In genomic region chr12:124577986-124578385, GRCh38 we compare ENCODE assay signal across 16 cellular contexts. TPM values are rescaled to one million over a fixed set of nuclear protein-coding genes. Genes with fewer than 3 reads are reported as not detected.
DNase-seq lines count a peak whose midpoint lies in the region; ATAC-seq, FAIRE-seq and TF ChIP-seq lines count a peak whose summit lies in the region.
"Had no signal": no experiment of that assay in that cellular context is flagged by ENCODE, and none has a peak within 500 bp of the region (broad histone marks: within the 10 kb centered on the region; RNA-seq: fewer than 3 reads in every experiment).

No MANE protein-coding gene starts in this region.

- H3K27me3 ChIP-seq in NT2/D1 (ENCODE audit: insufficient read depth, insufficient read length) (no peaks in the 10 kb centered on the region), H1 (replicated peaks in 1 of 4; ENCODE audit: control insufficient read depth in 3 of 4, extremely low read depth in 1 of 4, insufficient read depth in 3 of 4, low read length in 3 of 4) (no peaks in the 10 kb centered on the region)
- H3K27me3 ChIP-seq: MG63 had no signal

- H3K9ac ChIP-seq in NT2/D1 (ENCODE audit: insufficient read length, low read depth) (peak overlapping the region; percentile 34), H1 (replicated peaks in 1 of 4; ENCODE audit: extremely low read depth in 1 of 4, low read depth in 3 of 4, low read length in 3 of 4) (no peak overlapping the region)

- 87% methylated on average over 13 of the region's 13 CpGs; no CpG with 5 or more reads in 1 of the 2 experiments for WGBS in H1 (ENCODE audit: extremely low coverage in 1 of 2, insufficient coverage in 1 of 2, insufficient read length in 1 of 2, insufficient replicate concordance in 2 of 2, low coverage in 1 of 2, low lambda C conversion rate in 2 of 2, missing lambda C conversion rate in 1 of 2), 2 experiments

- H4K5ac ChIP-seq in H1 (ENCODE audit: insufficient read length, low read depth, low read length) = no peak overlapping the region

- peak; percentile 37 for DNase-seq in COLO668 (lab: John Stamatoyannopoulos, UW; ENCODE audit: unreplicated experiment)
- DNase-seq in HPDE6-E6E7 (ENCODE audit: extremely low spot score) = peak; percentile 74
- no peak for DNase-seq in NT2/D1 (ENCODE audit: low read depth, low spot score)
- DNase-seq in H1 (ENCODE audit: low read depth in 1 of 2, low spot score in 2 of 2) = no peak
- DNase-seq in NK-92 treated with Interleukin-12 subunit alpha and Interleukin-12 subunit beta, amount 100 ng/mL, for 24 hours (lab: John Stamatoyannopoulos, UW) = no peak
- DNase-seq in activated CD4-positive, alpha-beta T cell treated with anti-CD3 and anti-CD28 coated beads for 4 hours = no peak
- no peak for DNase-seq in T-helper 2 cell treated with Interferon-gamma antibody and Interleukin-4, amounts not matched to agents 5 μg/mL and 100 μg/mL, for 36 hours (ENCODE audit: low spot score)
- DNase-seq: AML-193; CD4-positive, CD25-positive, alpha-beta regulatory T cell; KG1; MG63; NCI-H1436; NCI-H2029 treated with DMSO at 0.1 percent for 48 hours; NCI-H774 had no signal

- ATAC-seq in GM18502 (IDR thresholded peaks at IDR 0.05; ENCODE audit: poor library complexity, unreplicated experiment) = no peak

- H3K79me2 ChIP-seq in H1 (ENCODE audit: control insufficient read depth in 1 of 2, insufficient read depth in 2 of 2, low read length in 2 of 2) = no peaks in the 10 kb centered on the region

- H2BK15ac ChIP-seq in H1 (ENCODE audit: low read length) = no peak overlapping the region

- H3K4me2 ChIP-seq in H1 (ENCODE audit: insufficient read depth in 1 of 2, low read depth in 2 of 2, low read length in 2 of 2) = no peak overlapping the region

- no peak for FAIRE-seq in H1 (lab: Jason Lieb, UNC)
- FAIRE-seq: H54 had no signal

- H3K36me3 Mint-ChIP-seq in T-helper 2 cell treated with Interferon-gamma antibody and Interleukin-4, amounts not matched to agents 5 μg/mL and 100 μg/mL, for 36 hours (ENCODE audit: low read depth) = no peaks in the 10 kb centered on the region

- H3K9me3 ChIP-seq in NT2/D1 (ENCODE audit: insufficient read depth, low read length) (peaks cover 23% of the 10 kb centered on the region; the same call in 1 of the 2 replicates), H1 (ENCODE audit: insufficient read depth in 2 of 2, low read depth in 1 of 2, low read length in 1 of 2) (peaks cover 5% of the 10 kb centered on the region in 2 experiments; a peak in 2 of 4 replicates)
- H3K9me3 ChIP-seq: MG63 had no signal

- no peaks in the 10 kb centered on the region for H3K36me3 ChIP-seq in NT2/D1 (ENCODE audit: insufficient read depth, insufficient read length, low read length)
- H3K36me3 ChIP-seq in H1 (ENCODE audit: control insufficient read depth in 2 of 4, insufficient read depth in 4 of 4, low read length in 3 of 4) = no peaks in the 10 kb centered on the region
- H3K36me3 ChIP-seq: MG63 had no signal

- H3K79me1 ChIP-seq in H1 (ENCODE audit: low read depth, low read length) = no peaks in the 10 kb centered on the region

- no peaks in the 10 kb centered on the region for H3K4me1 Mint-ChIP-seq in T-helper 2 cell treated with Interferon-gamma antibody and Interleukin-4, amounts not matched to agents 5 μg/mL and 100 μg/mL, for 36 hours (ENCODE audit: low read depth)
- H3K4me1 Mint-ChIP-seq: CD4-positive, CD25-positive, alpha-beta regulatory T cell had no signal

- H2BK20ac ChIP-seq in H1 (ENCODE audit: low read length) = peak overlapping the region; percentile 72; the same call in 1 of the 2 replicates

- no peak overlapping the region for H3K27ac Mint-ChIP-seq in T-helper 2 cell treated with Interferon-gamma antibody and Interleukin-4, amounts not matched to agents 5 μg/mL and 100 μg/mL, for 36 hours
- H3K27ac Mint-ChIP-seq: CD4-positive, CD25-positive, alpha-beta regulatory T cell had no signal

- H3K4me3 ChIP-seq in NT2/D1 (ENCODE audit: insufficient read length, low read depth) = no peak overlapping the region
- H3K4me3 ChIP-seq in H1 (ENCODE audit: extremely low read depth in 1 of 4, insufficient read depth in 2 of 4, low read depth in 3 of 4, low read length in 4 of 4) = no peak overlapping the region
- H3K4me3 ChIP-seq: MG63 had no signal

- H3K4me3 Mint-ChIP-seq in T-helper 2 cell treated with Interferon-gamma antibody and Interleukin-4, amounts not matched to agents 5 μg/mL and 100 μg/mL, for 36 hours = no peak overlapping the region
- H3K4me3 Mint-ChIP-seq: CD4-positive, CD25-positive, alpha-beta regulatory T cell had no signal

- POLR2A ChIA-PET in H1 (lab: Charles Lee; ENCODE audit: partially characterized antibody) = no interaction called here

- H3K56ac ChIP-seq in H1 (replicated peaks; ENCODE audit: insufficient read length, low read depth, low read length) = no peak overlapping the region

- no peak overlapping the region for H3K27ac ChIP-seq in H1 (ENCODE audit: low read depth, low read length)

- peaks cover 4% of the 10 kb centered on the region for H3K27me3 Mint-ChIP-seq in T-helper 2 cell treated with Interferon-gamma antibody and Interleukin-4, amounts not matched to agents 5 μg/mL and 100 μg/mL, for 36 hours (ENCODE audit: low read depth)
- H3K27me3 Mint-ChIP-seq: CD4-positive, CD25-positive, alpha-beta regulatory T cell had no signal

- no peaks in the 10 kb centered on the region for H4K20me1 ChIP-seq in H1 (replicated peaks in 1 of 2; ENCODE audit: control insufficient read depth in 1 of 2, insufficient read depth in 2 of 2, low read length in 2 of 2)

- no peak overlapping the region for H3K4ac ChIP-seq in H1 (replicated peaks; ENCODE audit: insufficient read length, low read depth, low read length)

- H3K23me2 ChIP-seq in H1 (ENCODE audit: low read depth, low read length) = no peaks in the 10 kb centered on the region; the same call in 1 of the 2 replicates

- H3K4me1 ChIP-seq in NT2/D1 (ENCODE audit: insufficient read depth, insufficient read length) (peaks cover 21% of the 10 kb centered on the region), H1 (replicated peaks in 1 of 4; ENCODE audit: control insufficient read depth in 3 of 4, insufficient read depth in 4 of 4, low read length in 3 of 4) (peaks cover 0 to 11% (median 5%) of the 10 kb centered on the region in 4 experiments; a peak in 6 of 7 replicates)

- TF ChIP-seq POLR2A in H1 (IDR thresholded peaks at IDR 0.05; ENCODE audit: control extremely low read depth in 1 of 2, low read depth in 2 of 2, low read length in 2 of 2) = no peak

- H3K14ac ChIP-seq in H1 (ENCODE audit: insufficient read length) = no peak overlapping the region

- no peak overlapping the region for H2AK5ac ChIP-seq in H1 (ENCODE audit: low read depth, low read length)

- peak overlapping the region; percentile 44 for H4K91ac ChIP-seq in H1 (replicated peaks; ENCODE audit: insufficient read length, low read length)

- H4K8ac ChIP-seq in H1 (ENCODE audit: extremely low read depth, insufficient read depth, low read length) = 0 out of 2 replicates have a peak overlapping the region, but pooled peaks have one; percentile 68

- no peak for TF ChIP-seq EP300 in H1 (IDR thresholded peaks at IDR 0.05; ENCODE audit: borderline replicate concordance in 1 of 2, low read depth in 2 of 2, low read length in 2 of 2)

- no peak overlapping the region for H2BK120ac ChIP-seq in H1 (replicated peaks; ENCODE audit: low read depth, low read length)

- H3K9me3 Mint-ChIP-seq in T-helper 2 cell treated with Interferon-gamma antibody and Interleukin-4, amounts not matched to agents 5 μg/mL and 100 μg/mL, for 36 hours = no peaks in the 10 kb centered on the region

- CTCF ChIA-PET in H1 (lab: Charles Lee; ENCODE audit: partially characterized antibody) = interaction anchor here (0.6 to 1.7 kb wide), 2 partner anchors 9 to 163 kb away, joined by 3 to 5 read pairs; no protein-coding TSS in a partner anchor

- peak overlapping the region; percentile 80; the same call in 1 of the 2 replicates for H2BK5ac ChIP-seq in H1 (ENCODE audit: low read depth, low read length)

- peak overlapping the region; percentile 75; the same call in 1 of the 2 replicates for H2BK12ac ChIP-seq in H1 (ENCODE audit: low read depth, low read length)

- TF ChIP-seq RAD21 in H1 (IDR thresholded peaks at IDR 0.05 in 1 of 2, conservative IDR thresholded peaks at IDR 0.05 in 1 of 2; ENCODE audit: low read depth in 2 of 2, low read length in 2 of 2) = no peak

- H3K23ac ChIP-seq in H1 (ENCODE audit: insufficient read length) = no peak overlapping the region

- no peak for TF ChIP-seq CTCF in H1 (IDR thresholded peaks at IDR 0.05; ENCODE audit: control extremely low read depth in 1 of 3, insufficient read depth in 1 of 3, low read depth in 1 of 3, low read length in 3 of 3)

- H2AFZ ChIP-seq in H1 (ENCODE audit: low read length) = no peak overlapping the region

- H3K18ac ChIP-seq in H1 (ENCODE audit: extremely low read depth, low read length) = no peak overlapping the region; the same call in 1 of the 2 replicates

TF ChIP-seq in H1, 55 proteins besides CTCF, POLR2A, EP300 and RAD21 (continues in another document):
- TF ChIP-seq CEBPB (IDR thresholded peaks at IDR 0.05; ENCODE audit: low read depth, low read length) = no peak
- TF ChIP-seq ASH2L (IDR thresholded peaks at IDR 0.05; ENCODE audit: low read length) = no peak
- no peak for TF ChIP-seq NRF1 (IDR thresholded peaks at IDR 0.05; ENCODE audit: low read depth, low read length)
- TF ChIP-seq FOSL1 (IDR thresholded peaks at IDR 0.05; ENCODE audit: insufficient read depth, low read depth, low read length) = no peak
- no peak for TF ChIP-seq CTBP2 (IDR thresholded peaks at IDR 0.05; ENCODE audit: borderline replicate concordance, insufficient read depth, insufficient read length, low read length)
- TF ChIP-seq, protein P1, sequence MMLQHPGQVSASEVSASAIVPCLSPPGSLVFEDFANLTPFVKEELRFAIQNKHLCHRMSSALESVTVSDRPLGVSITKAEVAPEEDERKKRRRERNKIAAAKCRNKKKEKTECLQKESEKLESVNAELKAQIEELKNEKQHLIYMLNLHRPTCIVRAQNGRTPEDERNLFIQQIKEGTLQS (IDR thresholded peaks at IDR 0.05; ENCODE audit: insufficient read depth, low read depth, low read length) = no peak

RNA-seq across cellular contexts. Expression of gene NCOR2, which starts 10.6 kb away (rescaled TPM):
- total RNA-seq in H1 (2021; fragmentation: NEBNext Ultra II Directional; extraction: Animal tissue kit (Norgen Biotek cat#: 25700)) = 275 TPM in 2 replicates
- polyA plus RNA-seq in H1 (2011; rRNA removed) = 14.8 and 25.3 TPM in 2 replicates
- 13.5 TPM for polyA plus RNA-seq in H1 (2011; cell fraction: cytosol; rRNA removed)
- polyA plus RNA-seq in H1 (2011; cell fraction: nucleus; rRNA removed) = 54.3 TPM
- polyA plus RNA-seq in H1 (2012, experiment 1 of 2) = 125 to 153 TPM (median 138 TPM) in 4 replicates
- polyA plus RNA-seq in H1 (2012, experiment 2 of 2) = 70.3 TPM
- polyA plus RNA-seq in H1 (2013, experiment 1 of 2) = 103 TPM
- polyA plus RNA-seq in H1 (2013, experiment 2 of 2) = 111 TPM
- 28.8 and 30.2 TPM in 2 replicates for polyA minus RNA-seq in H1 (2011; rRNA and poly(A)+ RNA removed)
- polyA minus RNA-seq in H1 (2011; cell fraction: cytosol; rRNA and poly(A)+ RNA removed) = 93.4 TPM
- polyA minus RNA-seq in H1 (2011; cell fraction: nucleus; rRNA and poly(A)+ RNA removed) = 81.3 TPM

Comparison
In these comparisons a context has a peak if more than half of its experiments do, and no peak if none do; other contexts are left out.
1. DNase-seq: peak in COLO668 (single experiment) and HPDE6-E6E7 (single experiment); none in NT2/D1 (single experiment), H1 (0 of 2), NK-92 treated with Interleukin-12 subunit alpha and Interleukin-12 subunit beta, amount 100 ng/mL, for 24 hours (single experiment), activated CD4-positive, alpha-beta T cell treated with anti-CD3 and anti-CD28 coated beads for 4 hours (0 of 2) and T-helper 2 cell treated with Interferon-gamma antibody and Interleukin-4, amounts not matched to agents 5 μg/mL and 100 μg/mL, for 36 hours (single experiment).